8 cellular contexts compared by ENCODE assay signal in the genomic region with DNA sequence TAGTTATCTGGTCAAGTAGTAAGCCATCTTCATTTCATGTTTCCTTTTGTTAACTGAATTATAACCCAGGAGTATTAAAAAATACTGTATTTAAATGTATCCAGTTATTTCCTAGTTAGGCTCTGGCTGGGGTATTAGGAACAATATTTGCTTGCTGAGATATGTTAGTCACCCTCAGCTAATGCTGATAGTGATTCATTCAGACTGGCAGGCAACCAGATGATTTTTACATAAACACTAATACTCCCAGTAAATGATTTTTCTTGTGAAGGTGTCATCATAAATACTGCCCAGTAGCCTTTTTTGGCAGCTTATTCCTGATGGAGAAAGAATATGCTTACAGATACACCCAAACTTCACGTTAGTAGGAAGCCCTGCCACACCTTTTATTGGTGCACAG. TPM values are rescaled to one million over a fixed set of nuclear protein-coding genes. Genes with fewer than 3 reads are reported as not detected.
A peak's percentile ranks its signal among the peaks of the same experiment; 100 is the strongest.
DNase-seq lines count a peak whose midpoint lies in the region; ATAC-seq and TF ChIP-seq lines count a peak whose summit lies in the region.

No MANE protein-coding gene starts in this region.

- H3K27me3 ChIP-seq in adipocyte (replicated peaks; ENCODE audit: control insufficient read depth, insufficient read depth, low read length) (no peaks in the 10 kb centered on the region), foreskin keratinocyte (no peaks in the 10 kb centered on the region), smooth muscle cell (ENCODE audit: low read depth) (no peaks in the 10 kb centered on the region)

- H3K27ac ChIP-seq in foreskin keratinocyte (peak overlapping the region; percentile 49), smooth muscle cell (ENCODE audit: low read depth) (peak overlapping the region; percentile 72)

- ATAC-seq in foreskin keratinocyte = peak; percentile 88
- ATAC-seq in GM21423 (IDR thresholded peaks at IDR 0.05; ENCODE audit: unreplicated experiment) = no peak
- ATAC-seq in GM18868 (IDR thresholded peaks at IDR 0.05; ENCODE audit: unreplicated experiment) = no peak
- ATAC-seq in GM21360 (IDR thresholded peaks at IDR 0.05; ENCODE audit: unreplicated experiment) = no peak

- peak overlapping the region; percentile 10 for H3K9ac ChIP-seq in adipocyte (ENCODE audit: low read length)
- H3K9ac ChIP-seq in smooth muscle cell (ENCODE audit: low read depth) = peak overlapping the region; percentile 4

- H3K4me3 ChIP-seq in adipocyte (ENCODE audit: low read length) (peak overlapping the region; percentile 28), smooth muscle cell (no peak overlapping the region)

- peaks cover 74% of the 10 kb centered on the region for H3K79me2 ChIP-seq in smooth muscle cell (ENCODE audit: low read depth)

- peak overlapping the region; percentile 49 for H3K4me2 ChIP-seq in smooth muscle cell

- no peak overlapping the region for H2AFZ ChIP-seq in smooth muscle cell (ENCODE audit: low read depth)

- H3K4me1 ChIP-seq in adipocyte (ENCODE audit: control insufficient read depth, insufficient read depth, low read length) = peaks cover 58% of the 10 kb centered on the region
- H3K4me1 ChIP-seq in foreskin keratinocyte = peaks cover 26% of the 10 kb centered on the region
- peaks cover 18% of the 10 kb centered on the region for H3K4me1 ChIP-seq in smooth muscle cell (ENCODE audit: low read depth)

- H3K36me3 ChIP-seq in adipocyte (ENCODE audit: control insufficient read depth, insufficient read depth, low read length, severe bottlenecking) (peaks cover 20% of the 10 kb centered on the region), smooth muscle cell (ENCODE audit: low read depth) (peaks cover 2% of the 10 kb centered on the region)

- no peaks in the 10 kb centered on the region for H3K9me3 ChIP-seq in adipocyte (ENCODE audit: control insufficient read depth, low read length)
- no peaks in the 10 kb centered on the region for H3K9me3 ChIP-seq in smooth muscle cell (replicated peaks; ENCODE audit: low read depth)

- 26% methylated on average over 1 of the region's 1 CpG for WGBS in smooth muscle cell (ENCODE audit: low lambda C conversion rate)

- peaks cover 97% of the 10 kb centered on the region for H4K20me1 ChIP-seq in smooth muscle cell (ENCODE audit: low read depth)

- no peak for TF ChIP-seq CTCF in foreskin keratinocyte (conservative IDR thresholded peaks at IDR 0.05)
- no peak for TF ChIP-seq CTCF in smooth muscle cell (IDR thresholded peaks at IDR 0.05; ENCODE audit: borderline replicate concordance, insufficient read depth, poor library complexity, severe bottlenecking)

- DNase-seq in GM04503 (ENCODE audit: low read depth) (peak; percentile 69), adipocyte (ENCODE audit: low read depth) (peak; percentile 66), foreskin keratinocyte (peak; percentile 50 to 70), smooth muscle cell (lab: John Stamatoyannopoulos, UW; ENCODE audit: unreplicated experiment) (no peak), anterior cingulate cortex (lab: John Stamatoyannopoulos, UW) (no peak)

- peaks cover 5% of the 10 kb centered on the region for H3F3A ChIP-seq in smooth muscle cell (ENCODE audit: low read depth)

RNA-seq across cellular contexts. Expression of a gene that starts 8.1 kb away (rescaled TPM):
- total RNA-seq in foreskin keratinocyte (185 and 195 TPM in 2 replicates), smooth muscle cell (74.4 and 79.4 TPM in 2 replicates)
- polyA plus RNA-seq in foreskin keratinocyte (134 and 152 TPM in 2 replicates), smooth muscle cell (101 and 103 TPM in 2 replicates)

Comparison
In these comparisons a context has a peak if more than half of its experiments do, and no peak if none do; other contexts are left out.
1. DNase-seq: peak in GM04503 (single experiment), adipocyte (single experiment) and foreskin keratinocyte (2 of 2); none in smooth muscle cell (single experiment) and anterior cingulate cortex (0 of 58).